28 cellular contexts compared by ENCODE assay signal in genomic region chr1:223217781-223218180, GRCh38.
"Had no signal": no experiment of that assay in that cellular context is flagged by ENCODE, and none has a peak within 500 bp of the region (broad histone marks: within the 10 kb centered on the region; RNA-seq: fewer than 3 reads in every experiment).

No MANE protein-coding gene starts in this region.

- H3K27ac Mint-ChIP-seq: activated CD4-positive, alpha-beta memory T cell treated with anti-CD3 and anti-CD28 coated beads for 36 hours; activated CD4-positive, alpha-beta T cell treated with anti-CD3 and anti-CD28 coated beads for 36 hours; activated CD4-positive, alpha-beta T cell treated with anti-CD3 and anti-CD28 coated beads, Interleukin-2, amount 10 ng/mL, durations not matched to agents 24 days and 14 days; activated naive CD8-positive, alpha-beta T cell; activated T-helper 1 cell treated with anti-CD3 and anti-CD28 coated beads, Interleukin-12 subunit alpha, Interleukin-12 subunit beta, Interleukin-2, Interleukin-4 antibody, amounts not matched to agents 30 ng/mL and 10 ng/mL and 1 ng/mL, durations not matched to agents 14 hours and 24 hours and 36 hours; activated T-helper 2 cell treated with anti-CD3 and anti-CD28 coated beads, Interferon-gamma antibody, Interleukin-2, Interleukin-4, amounts not matched to agents 10 μg/mL and 5 μg/mL and 100 μg/mL, durations not matched to agents 14 hours and 24 hours and 36 hours; dendritic cell treated with granulocyte-macrophage colony-stimulating factor and Interleukin-4, amounts not matched to agents 40 ng/mL and 50 ng/mL, for 4 days; effector memory CD8-positive, alpha-beta T cell had no signal

- H3K4me1 Mint-ChIP-seq: activated CD4-positive, alpha-beta T cell treated with anti-CD3 and anti-CD28 coated beads for 36 hours; activated CD4-positive, alpha-beta T cell treated with anti-CD3 and anti-CD28 coated beads, Interleukin-2, amount 10 ng/mL, durations not matched to agents 24 days and 14 days had no signal

- H3K4me3 ChIP-seq: colonic mucosa, dorsolateral prefrontal cortex, esophagus muscularis mucosa, gastrocnemius medialis had no signal

- H3K4me1 ChIP-seq: colonic mucosa, esophagus muscularis mucosa, foreskin keratinocyte, gastrocnemius medialis had no signal

- H3K36me3 ChIP-seq: brain microvascular endothelial cell, colonic mucosa, esophagus muscularis mucosa, gastrocnemius medialis had no signal

- H3K9me3 ChIP-seq: colonic mucosa, gastrocnemius medialis had no signal

- H3K27ac ChIP-seq: brain microvascular endothelial cell, colonic mucosa, dorsolateral prefrontal cortex, esophagus muscularis mucosa, foreskin keratinocyte, gastrocnemius medialis had no signal

- H3K4me3 Mint-ChIP-seq: activated CD4-positive, alpha-beta memory T cell treated with anti-CD3 and anti-CD28 coated beads for 36 hours; activated CD4-positive, alpha-beta T cell treated with anti-CD3 and anti-CD28 coated beads for 36 hours; activated CD4-positive, alpha-beta T cell treated with anti-CD3 and anti-CD28 coated beads, Interleukin-2, amount 10 ng/mL, durations not matched to agents 24 days and 14 days; activated naive CD8-positive, alpha-beta T cell; activated T-helper 1 cell treated with anti-CD3 and anti-CD28 coated beads, Interleukin-12 subunit alpha, Interleukin-12 subunit beta, Interleukin-2, Interleukin-4 antibody, amounts not matched to agents 30 ng/mL and 10 ng/mL and 1 ng/mL, durations not matched to agents 14 hours and 24 hours and 36 hours; dendritic cell treated with granulocyte-macrophage colony-stimulating factor and Interleukin-4, amounts not matched to agents 40 ng/mL and 50 ng/mL, for 4 days; effector memory CD8-positive, alpha-beta T cell had no signal

- H3K27me3 Mint-ChIP-seq: activated CD4-positive, alpha-beta memory T cell treated with anti-CD3 and anti-CD28 coated beads for 36 hours; activated CD4-positive, alpha-beta T cell treated with anti-CD3 and anti-CD28 coated beads for 36 hours; activated CD4-positive, alpha-beta T cell treated with anti-CD3 and anti-CD28 coated beads, Interleukin-2, amount 10 ng/mL, durations not matched to agents 24 days and 14 days; activated naive CD8-positive, alpha-beta T cell; effector memory CD8-positive, alpha-beta T cell had no signal

- DNase-seq: activated CD4-positive, alpha-beta memory T cell treated with anti-CD3 and anti-CD28 coated beads for 36 hours; activated CD4-positive, alpha-beta T cell treated with anti-CD3 and anti-CD28 coated beads for 36 hours; activated CD4-positive, alpha-beta T cell treated with anti-CD3 and anti-CD28 coated beads, Interleukin-2, amount 10 ng/mL, durations not matched to agents 24 days and 14 days; activated CD4-positive, CD25-positive, alpha-beta regulatory T cell; activated CD4-positive, CD25-positive, alpha-beta regulatory T cell treated with anti-CD3 and anti-CD28 coated beads, Interleukin-2, amount 50 U/mL, for 72 hours; activated gamma-delta T cell treated with Interleukin-2 at 50 U/mL for 16 hours; activated naive CD4-positive, alpha-beta T cell treated with anti-CD3 and anti-CD28 coated beads, Interleukin-2, amount 50 U/mL, for 16 hours; activated naive CD4-positive, alpha-beta T cell treated with Interleukin-2 at 50 U/mL for 16 hours; activated T-cell treated with anti-CD3 and anti-CD28 coated beads, Interleukin-2, amount 50 U/mL, for 1 hour; activated T-cell treated with anti-CD3 and anti-CD28 coated beads, Interleukin-2, amount 50 U/mL, for 48 hours; amniotic stem cell; anterior cingulate cortex; brain microvascular endothelial cell; caudate nucleus; colonic mucosa; dorsolateral prefrontal cortex; effector CD4-positive, alpha-beta T cell; effector memory CD8-positive, alpha-beta T cell; erythroblast; foreskin keratinocyte; gastrocnemius medialis; glutamatergic neuron; T-helper 2 cell had no signal

- H3K27me3 ChIP-seq: brain microvascular endothelial cell, colonic mucosa, dorsolateral prefrontal cortex, esophagus muscularis mucosa, foreskin keratinocyte, gastrocnemius medialis had no signal
